Comparison of ENCODE assay signal across 21 cellular contexts in the genomic region with DNA sequence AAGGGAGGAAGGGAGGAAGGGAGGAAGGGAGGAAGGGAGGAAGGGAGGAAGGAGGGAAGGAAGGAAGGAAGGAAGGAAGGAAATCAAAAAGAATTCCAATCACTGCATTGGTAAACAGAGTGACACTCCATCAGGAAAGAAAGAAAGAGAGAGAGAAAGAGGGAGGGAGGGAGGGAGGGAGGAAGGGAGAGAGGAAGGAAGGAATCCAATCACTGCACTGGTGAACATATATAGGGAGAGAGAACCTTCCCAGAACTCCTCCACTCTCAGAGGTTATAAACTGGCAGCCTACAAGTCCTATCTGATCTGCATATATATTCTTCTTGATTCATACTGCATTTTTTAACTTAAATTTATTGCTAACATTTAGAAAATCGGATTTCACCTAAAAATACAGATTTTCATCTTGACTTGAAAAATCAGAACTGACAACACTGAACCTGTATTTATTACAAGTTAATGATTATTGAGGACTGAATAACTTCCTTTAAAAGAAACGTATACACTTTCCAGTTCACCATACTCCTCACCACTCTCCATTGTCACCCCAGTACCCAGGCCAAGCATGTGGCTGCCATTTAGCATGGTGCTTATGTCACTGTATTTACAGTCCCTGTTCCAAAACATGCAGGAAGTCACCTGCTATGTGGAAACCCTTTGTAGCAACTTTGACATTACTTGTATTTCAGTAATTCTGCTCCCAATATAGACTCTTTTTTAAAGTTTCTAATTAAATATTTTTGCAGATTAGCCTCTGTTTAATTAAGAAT.
DNase-seq lines count a peak whose midpoint lies in the region; ATAC-seq and TF ChIP-seq lines count a peak whose summit lies in the region.
"Had no signal": no experiment of that assay in that cellular context is flagged by ENCODE, and none has a peak within 500 bp of the region (broad histone marks: within the 10 kb centered on the region; RNA-seq: fewer than 3 reads in every experiment).

No MANE protein-coding gene starts in this region.

- H3K4me1 ChIP-seq in esophagus muscularis mucosa (peaks cover 30 to 70% (median 61%) of the 10 kb centered on the region in 4 donors), vagina (peaks cover 20% of the 10 kb centered on the region), HAP-1 (no peaks in the 10 kb centered on the region; the same call in 1 of the 2 replicates)
- H3K4me1 ChIP-seq: SJCRH30 had no signal

- no peaks in the 10 kb centered on the region for H3K9me3 ChIP-seq in SK-N-MC (ENCODE audit: low read depth, low read length)
- no peaks in the 10 kb centered on the region for H3K9me3 ChIP-seq in esophagus muscularis mucosa
- no peaks in the 10 kb centered on the region for H3K9me3 ChIP-seq in vagina
- H3K9me3 ChIP-seq in HAP-1: no peaks in the 10 kb centered on the region
- H3K9me3 ChIP-seq: SJCRH30 had no signal

- H3K36me3 ChIP-seq in SK-N-MC (ENCODE audit: insufficient read depth, low read length): peaks cover 21% of the 10 kb centered on the region
- H3K36me3 ChIP-seq in esophagus muscularis mucosa: peaks cover 0 to 10% (median 2%) of the 10 kb centered on the region in 4 donors
- H3K36me3 ChIP-seq in vagina: no peaks in the 10 kb centered on the region
- no peaks in the 10 kb centered on the region for H3K36me3 ChIP-seq in HAP-1 (replicated peaks)

- in situ Hi-C loops in HAP-1 (cut with MboI; ENCODE audit: low sequenced_read_pairs): no loop called here

- no peak for TF ChIP-seq POLR2A in esophagus muscularis mucosa (IDR thresholded peaks at IDR 0.05; ENCODE audit: low read depth)
- no peak for TF ChIP-seq POLR2A in vagina (IDR thresholded peaks at IDR 0.05)

- peak overlapping the region; percentile 81 to 88 (median 86) for H3K27ac Mint-ChIP-seq in nephron
- H3K27ac Mint-ChIP-seq: GM23338, T-cell had no signal

- H3K4me3 Mint-ChIP-seq in nephron: no peak overlapping the region
- H3K4me3 Mint-ChIP-seq: CD4-positive, CD25-positive, alpha-beta regulatory T cell; GM23338; T-cell had no signal

- ATAC-seq in GM18498 (IDR thresholded peaks at IDR 0.05; ENCODE audit: unreplicated experiment): no peak
- ATAC-seq: GM23338, T-cell had no signal

- H3K9ac ChIP-seq in SK-N-MC (ENCODE audit: insufficient read length): peak overlapping the region; percentile 0

- H3K27ac ChIP-seq in SK-N-MC (peak overlapping the region; percentile 86), esophagus muscularis mucosa (replicated peaks in 1 of 4) (peak overlapping the region; percentile 46 to 76 (median 65)), vagina (peak overlapping the region; percentile 61)
- H3K27ac ChIP-seq: PC-9, SJCRH30 had no signal

- TF ChIP-seq CTCF in esophagus muscularis mucosa (IDR thresholded peaks at IDR 0.05): no peak
- no peak for TF ChIP-seq CTCF in nephron (IDR thresholded peaks at IDR 0.05; ENCODE audit: unreplicated experiment in 3 of 3)
- TF ChIP-seq CTCF in vagina (IDR thresholded peaks at IDR 0.05): no peak

- H3K4me3 ChIP-seq in SK-N-MC (peak overlapping the region; percentile 47), esophagus muscularis mucosa (no peak overlapping the region), vagina (no peak overlapping the region), HAP-1 (no peak overlapping the region)
- H3K4me3 ChIP-seq: GM23338, PC-9, SJCRH30 had no signal

- peaks cover 61% of the 10 kb centered on the region for H3K36me3 Mint-ChIP-seq in nephron (ENCODE audit: low read depth)
- H3K36me3 Mint-ChIP-seq: CD4-positive, CD25-positive, alpha-beta regulatory T cell; T-cell had no signal

- H3K4me1 Mint-ChIP-seq in nephron: peaks cover 42% of the 10 kb centered on the region
- H3K4me1 Mint-ChIP-seq: CD4-positive, CD25-positive, alpha-beta regulatory T cell; GM23338; T-cell had no signal

- DNase-seq in SK-N-MC (ENCODE audit: low read depth, low spot score) (peak; percentile 75), esophagus muscularis mucosa (ENCODE audit: extremely low spot score) (no peak), vagina (ENCODE audit: extremely low spot score in 2 of 2) (no peak), AG20443 (ENCODE audit: low spot score) (no peak), HAP-1 (ENCODE audit: low spot score in 2 of 2) (no peak)
- DNase-seq: ACHN; CD4-positive, CD25-positive, alpha-beta regulatory T cell; DMS53; HCEC 1CT; Karpas-422; MV-4-11; NCI-H1105 treated with DMSO at 0.1 percent for 48 hours; NCI-H2029; NCI-H446 treated with DMSO at 0.1 percent for 48 hours; NCI-H526 treated with DMSO at 0.1 percent for 48 hours; PC-9; SJCRH30; T-cell had no signal

- H3K9me3 Mint-ChIP-seq in nephron: no peaks in the 10 kb centered on the region
- H3K9me3 Mint-ChIP-seq: CD4-positive, CD25-positive, alpha-beta regulatory T cell; GM23338; T-cell had no signal

- H3K27me3 ChIP-seq in esophagus muscularis mucosa: no peaks in the 10 kb centered on the region
- H3K27me3 ChIP-seq in vagina: no peaks in the 10 kb centered on the region
- H3K27me3 ChIP-seq in HAP-1 (ENCODE audit: low read depth): no peaks in the 10 kb centered on the region
- H3K27me3 ChIP-seq: SJCRH30 had no signal

- intact Hi-C loops in esophagus muscularis mucosa (cut with DNase I) (no loop called here), vagina (cut with DNase I) (no loop called here)

- no peak for TF ChIP-seq EP300 in esophagus muscularis mucosa (IDR thresholded peaks at IDR 0.05)

- no peaks in the 10 kb centered on the region for H3K27me3 Mint-ChIP-seq in nephron (ENCODE audit: low read depth)

- 87% methylated on average over 2 of the region's 2 CpGs for WGBS in esophagus muscularis mucosa
